In the genomic region with DNA sequence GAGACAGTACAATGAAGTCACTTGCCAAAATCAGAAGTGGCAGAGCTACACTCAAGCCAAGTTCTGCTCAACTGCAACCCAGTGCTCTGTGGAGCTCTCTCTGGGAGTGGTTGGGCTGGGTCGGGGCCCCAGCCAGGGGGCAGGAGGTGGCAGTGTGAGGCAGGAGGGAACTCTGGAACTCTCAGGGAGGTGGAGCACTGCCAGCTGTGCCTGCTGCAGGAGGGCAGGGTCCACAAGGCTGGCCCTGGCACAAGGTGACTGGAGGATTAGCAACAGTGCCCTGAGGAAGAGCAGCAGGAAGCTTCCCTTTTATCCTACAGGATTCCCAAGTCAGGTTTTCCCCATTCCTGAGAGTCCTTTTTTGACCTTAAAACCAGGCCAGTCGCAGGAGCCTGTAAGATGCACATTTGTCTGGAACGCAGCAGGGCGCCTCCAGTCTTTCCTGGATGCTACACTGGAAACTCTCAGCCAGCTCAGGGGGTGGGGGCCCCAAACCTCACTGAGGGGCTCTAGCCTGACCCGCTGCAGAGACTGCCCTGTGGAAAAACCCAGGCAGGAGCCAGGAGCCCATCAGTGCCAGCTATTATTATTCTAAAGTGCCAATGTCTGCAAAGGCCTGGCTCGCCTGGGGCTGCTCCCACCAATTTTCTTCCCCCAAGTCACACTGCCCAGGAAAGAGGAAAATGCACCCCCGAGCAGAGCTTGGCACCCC, we compare ENCODE assay signal across 10 cellular contexts. TPM values are rescaled to one million over a fixed set of nuclear protein-coding genes. Genes with fewer than 3 reads are reported as not detected.
DNase-seq lines count a peak whose midpoint lies in the region; ATAC-seq, FAIRE-seq and TF ChIP-seq lines count a peak whose summit lies in the region.
"Had no signal": no experiment of that assay in that cellular context is flagged by ENCODE, and none has a peak within 500 bp of the region (broad histone marks: within the 10 kb centered on the region; RNA-seq: fewer than 3 reads in every experiment).

No MANE protein-coding gene starts in this region.

- CTCF ChIA-PET in A549 (lab: Yijun Ruan, JAX): interaction anchor here (0.6 to 10.9 kb wide), 11 partner anchors 10 to 305 kb away, joined by 3 to 98 read pairs (median 5); no protein-coding TSS in a partner anchor

- H3K36me3 ChIP-seq in esophagus squamous epithelium (no peaks in the 10 kb centered on the region), muscle layer of colon (ENCODE audit: insufficient read depth, low read length) (no peaks in the 10 kb centered on the region)

- 36% methylated on average over 7 of the region's 7 CpGs for WGBS in A549 (ENCODE audit: missing lambda C conversion rate)
- WGBS in esophagus squamous epithelium, 2 donors: 20 to 30% methylated on average over 2 to 3 of the region's 7 CpGs

- H3K27me3 ChIP-seq in esophagus squamous epithelium: no peaks in the 10 kb centered on the region
- H3K27me3 ChIP-seq in muscle layer of colon (ENCODE audit: control insufficient read depth in 1 of 2, insufficient read depth in 2 of 2, low read length in 2 of 2): no peaks in the 10 kb centered on the region

- TF ChIP-seq RAD21 in A549 (conservative IDR thresholded peaks at IDR 0.05 in 1 of 2, IDR thresholded peaks at IDR 0.05 in 1 of 2): peak in 1 of 2 experiments; percentile 10; a peak in 1 of 5 replicates

- TF ChIP-seq CTCF in A549 (IDR thresholded peaks at IDR 0.05) (no peak), esophagus squamous epithelium (IDR thresholded peaks at IDR 0.05) (no peak)

- no peak overlapping the region for H3K9ac ChIP-seq in muscle layer of colon (ENCODE audit: low read length)

- peak; percentile 21 to 45 for ATAC-seq in A549
- no peak for ATAC-seq in activated CD4-positive, CD25-positive, alpha-beta regulatory T cell treated with anti-CD3 and anti-CD28 coated beads, Interleukin-2, amount 50 U/mL, for 24 hours
- ATAC-seq: activated T-cell treated with anti-CD3 and anti-CD28 coated beads, Interleukin-2, amount 50 U/mL, for 72 hours had no signal

- no peak for TF ChIP-seq EP300 in A549 (IDR thresholded peaks at IDR 0.05)

- H3K9me3 ChIP-seq in A549 (no peaks in the 10 kb centered on the region), esophagus squamous epithelium (no peaks in the 10 kb centered on the region), muscle layer of colon (ENCODE audit: low read length) (no peaks in the 10 kb centered on the region)

- H3K4me2 ChIP-seq in A549: peak overlapping the region; percentile 82

- TF ChIP-seq POLR2A in A549 (IDR thresholded peaks at IDR 0.05; ENCODE audit: low read length): no peak
- no peak for TF ChIP-seq POLR2A in esophagus squamous epithelium (IDR thresholded peaks at IDR 0.05)

- H3K4me1 ChIP-seq in A549: peaks cover 52% of the 10 kb centered on the region
- H3K4me1 ChIP-seq in esophagus squamous epithelium: peaks cover 15 to 84% (median 62%) of the 10 kb centered on the region in 3 donors
- H3K4me1 ChIP-seq in muscle layer of colon (ENCODE audit: insufficient read depth, low read length): peaks cover 67% of the 10 kb centered on the region

- peak overlapping the region; percentile 90 to 93 for H3K27ac ChIP-seq in A549
- H3K27ac ChIP-seq in esophagus squamous epithelium: peak overlapping the region in 3 of 4 donors; percentile 39 to 87 (median 78)
- H3K27ac ChIP-seq in muscle layer of colon (ENCODE audit: low read depth, low read length): peak overlapping the region; percentile 53

- peak overlapping the region; percentile 14; the same call in 1 of the 3 replicates for H3K4me3 ChIP-seq in A549
- H3K4me3 ChIP-seq in esophagus squamous epithelium: no peak overlapping the region
- no peak overlapping the region for H3K4me3 ChIP-seq in muscle layer of colon (ENCODE audit: low read depth in 1 of 2, low read length in 2 of 2)

- POLR2A ChIA-PET in A549 (lab: Yijun Ruan, JAX): interaction anchor here (1.0 to 2.0 kb wide), 5 partner anchors 10 to 1118 kb away, joined by 3 to 8 read pairs (median 6); a partner anchor contains a TSS

- DNase-seq in A549 (ENCODE audit: low read depth in 1 of 2, low spot score in 1 of 2) (peak in 1 of 2 experiments; percentile 27), RPMI7951 (ENCODE audit: low read depth) (peak; percentile 37), esophagus squamous epithelium (lab: John Stamatoyannopoulos, UW) (no peak), NCI-H1417 (lab: John Stamatoyannopoulos, UW) (no peak), NK-92 (lab: John Stamatoyannopoulos, UW; ENCODE audit: unreplicated experiment) (no peak), NCI-H1105 (lab: John Stamatoyannopoulos, UW) (no peak)
- DNase-seq: activated T-cell treated with anti-CD3 and anti-CD28 coated beads, Interleukin-2, amount 50 U/mL, for 72 hours; NCI-H2171 had no signal

- intact Hi-C loops in esophagus squamous epithelium (cut with DNase I): no loop called here

- FAIRE-seq in A549 (lab: Jason Lieb, UNC): no peak

TF ChIP-seq in A549, 52 proteins besides CTCF, POLR2A, EP300 and RAD21:
- TF ChIP-seq NFE2L2 (conservative IDR thresholded peaks at IDR 0.05; ENCODE audit: low read length): no peak
- no peak for TF ChIP-seq JUNB (IDR thresholded peaks at IDR 0.05)
- no peak for TF ChIP-seq NR3C1 (IDR thresholded peaks at IDR 0.05)
- TF ChIP-seq, protein P1, sequence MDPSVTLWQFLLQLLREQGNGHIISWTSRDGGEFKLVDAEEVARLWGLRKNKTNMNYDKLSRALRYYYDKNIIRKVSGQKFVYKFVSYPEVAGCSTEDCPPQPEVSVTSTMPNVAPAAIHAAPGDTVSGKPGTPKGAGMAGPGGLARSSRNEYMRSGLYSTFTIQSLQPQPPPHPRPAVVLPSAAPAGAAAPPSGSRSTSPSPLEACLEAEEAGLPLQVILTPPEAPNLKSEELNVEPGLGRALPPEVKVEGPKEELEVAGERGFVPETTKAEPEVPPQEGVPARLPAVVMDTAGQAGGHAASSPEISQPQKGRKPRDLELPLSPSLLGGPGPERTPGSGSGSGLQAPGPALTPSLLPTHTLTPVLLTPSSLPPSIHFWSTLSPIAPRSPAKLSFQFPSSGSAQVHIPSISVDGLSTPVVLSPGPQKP (IDR thresholded peaks at IDR 0.05; ENCODE audit: low read depth, low read length): no peak
- TF ChIP-seq RCOR1 (IDR thresholded peaks at IDR 0.05; ENCODE audit: low read depth, low read length): no peak
- TF ChIP-seq SMC3 (IDR thresholded peaks at IDR 0.05): no peak; the same call in 2 of the 3 replicates
- TF ChIP-seq GATA3 (IDR thresholded peaks at IDR 0.05; ENCODE audit: borderline replicate concordance): no peak
- TF ChIP-seq FOSL2 (IDR thresholded peaks at IDR 0.05): no peak
- no peak for TF ChIP-seq FOSL2 (CRISPR knock-in tag; IDR thresholded peaks at IDR 0.05)
- TF ChIP-seq KDM1A (IDR thresholded peaks at IDR 0.05; ENCODE audit: low read depth): no peak
- no peak for TF ChIP-seq TP53 (CRISPR knock-in tag; IDR thresholded peaks at IDR 0.05)
- TF ChIP-seq, protein P2, sequence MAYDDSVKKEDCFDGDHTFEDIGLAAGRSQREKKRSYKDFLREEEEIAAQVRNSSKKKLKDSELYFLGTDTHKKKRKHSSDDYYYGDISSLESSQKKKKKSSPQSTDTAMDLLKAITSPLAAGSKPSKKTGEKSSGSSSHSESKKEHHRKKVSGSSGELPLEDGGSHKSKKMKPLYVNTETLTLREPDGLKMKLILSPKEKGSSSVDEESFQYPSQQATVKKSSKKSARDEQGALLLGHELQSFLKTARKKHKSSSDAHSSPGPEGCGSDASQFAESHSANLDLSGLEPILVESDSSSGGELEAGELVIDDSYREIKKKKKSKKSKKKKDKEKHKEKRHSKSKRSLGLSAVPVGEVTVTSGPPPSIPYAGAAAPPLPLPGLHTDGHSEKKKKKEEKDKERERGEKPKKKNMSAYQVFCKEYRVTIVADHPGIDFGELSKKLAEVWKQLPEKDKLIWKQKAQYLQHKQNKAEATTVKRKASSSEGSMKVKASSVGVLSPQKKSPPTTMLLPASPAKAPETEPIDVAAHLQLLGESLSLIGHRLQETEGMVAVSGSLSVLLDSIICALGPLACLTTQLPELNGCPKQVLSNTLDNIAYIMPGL (CRISPR knock-in tag; IDR thresholded peaks at IDR 0.05; ENCODE audit: borderline replicate concordance): no peak
- no peak for TF ChIP-seq MYC (IDR thresholded peaks at IDR 0.05; ENCODE audit: borderline replicate concordance, low read length)
- TF ChIP-seq POLR2AphosphoS2 (conservative IDR thresholded peaks at IDR 0.05; ENCODE audit: low read length): no peak
- no peak for TF ChIP-seq JUN (IDR thresholded peaks at IDR 0.05)

RNA-seq across cellular contexts. Expression of a gene that starts 31.8 kb away (rescaled TPM):
- polyA plus RNA-seq in A549 (2011; rRNA removed) (18.4 and 22.8 TPM in 2 replicates), A549 (2017; fragmentation: RNase III; extraction: RNeasy Plus Mini Kit Qiagen cat#74134 plus additional on column Dnase treatment) (11.9 to 21.8 TPM (median 20.8 TPM) in 3 replicates)
- polyA plus RNA-seq in A549 (2012; cell fraction: cytosol; rRNA removed): 6.0 and 6.2 TPM in 2 replicates
- 9.6 and 10.7 TPM in 2 replicates for polyA plus RNA-seq in A549 (2012; cell fraction: nucleus; rRNA removed)
- 12.0 and 14.5 TPM in 2 replicates for polyA minus RNA-seq in A549 (2011; rRNA and poly(A)+ RNA removed)
- 271 and 303 TPM in 2 replicates for total RNA-seq in RPMI7951 (2014; rRNA removed; shearing (Covaris generic))
- total RNA-seq in esophagus squamous epithelium: 100 to 1,000 TPM in 1 of 4 donors, 10 to 100 TPM in 3; 24.8 to 112 (median 44.5) TPM

Comparison
In these comparisons a context has a peak if more than half of its experiments do, and no peak if none do; other contexts are left out.
1. ATAC-seq: peak in A549 (2 of 2); none in activated CD4-positive, CD25-positive, alpha-beta regulatory T cell treated with anti-CD3 and anti-CD28 coated beads, Interleukin-2, amount 50 U/mL, for 24 hours (0 of 2).
2. Peak in every context shown above with its lines, with median percentiles within 50 percentile points of each other: H3K27ac ChIP-seq.